In genomic region chr16:66984902-66985311, GRCh38 we compare ENCODE assay signal across 1 cellular context.
TF ChIP-seq lines count a peak whose summit lies in the region.

No MANE protein-coding gene starts in this region.

TF ChIP-seq in HepG2, 621 proteins besides CTCF, POLR2A, EP300 and RAD21:
- TF ChIP-seq TBX3 (IDR thresholded peaks at IDR 0.05; ENCODE audit: borderline replicate concordance) (no peak), ARNT (IDR thresholded peaks at IDR 0.05) (no peak), FIP1L1 (IDR thresholded peaks at IDR 0.05; ENCODE audit: borderline replicate concordance, insufficient read depth, low read depth, low read length) (no peak), PREB (CRISPR knock-in tag; IDR thresholded peaks at IDR 0.05) (no peak)
